In genomic region chr15:75597667-75598341, GRCh38 we compare ENCODE assay signal across 9 cellular contexts. TPM values are rescaled to one million over a fixed set of nuclear protein-coding genes. Genes with fewer than 3 reads are reported as not detected.
A peak's percentile ranks its signal among the peaks of the same experiment; 100 is the strongest.
DNase-seq lines count a peak whose midpoint lies in the region; ATAC-seq, FAIRE-seq and TF ChIP-seq lines count a peak whose summit lies in the region.
"Had no signal": no experiment of that assay in that cellular context is flagged by ENCODE, and none has a peak within 500 bp of the region (broad histone marks: within the 10 kb centered on the region; RNA-seq: fewer than 3 reads in every experiment).

No MANE protein-coding gene starts in this region.

- no peak for FAIRE-seq in GM12878 (lab: Jason Lieb, UNC)

- no peaks in the 10 kb centered on the region for H3K9me3 ChIP-seq in OCI-LY1 (ENCODE audit: low read length)
- H3K9me3 ChIP-seq in GM12878 (replicated peaks; ENCODE audit: control insufficient read depth, insufficient read depth, low read length) = no peaks in the 10 kb centered on the region
- no peaks in the 10 kb centered on the region for H3K9me3 ChIP-seq in mucosa of stomach (ENCODE audit: control insufficient read depth, low read length)

- intact Hi-C loops in GM12878 (cut with micrococcal nuclease; ENCODE audit: unreplicated experiment) = no loop called here

- H3K9ac ChIP-seq in OCI-LY1 (ENCODE audit: low read length) (no peak overlapping the region), GM12878 (ENCODE audit: control insufficient read depth, insufficient read depth, low read length) (no peak overlapping the region), mucosa of stomach (ENCODE audit: low read length) (peak overlapping the region; percentile 42)

- TF ChIP-seq RAD21 in GM12878 (IDR thresholded peaks at IDR 0.05; ENCODE audit: insufficient read depth, low read depth, low read length) = peak; percentile 28; the same call in 1 of the 2 replicates

- SMC1A ChIA-PET in GM12878 (lab: Charles Lee; ENCODE audit: uncharacterized antibody, unreplicated experiment) = interaction anchor here (0.7 to 1.8 kb wide), 5 partner anchors 12 to 144 kb away, joined by 3 to 4 read pairs (median 3); partner anchors contain the start of genes IMP3 and SNUPN

- in situ Hi-C loops in GM12878 (cut with MboI) = no loop called here

- 77% methylated on average over 3 of the region's 3 CpGs for WGBS in GM12878 (ENCODE audit: insufficient coverage, insufficient replicate concordance, low lambda C conversion rate, missing lambda C conversion rate)

- H3K27me3 ChIP-seq in OCI-LY1 (ENCODE audit: insufficient read depth, low read length) = no peaks in the 10 kb centered on the region
- no peaks in the 10 kb centered on the region for H3K27me3 ChIP-seq in GM12878 (replicated peaks in 1 of 2; ENCODE audit: control insufficient read depth in 2 of 2, insufficient read depth in 2 of 2, low read length in 1 of 2)
- no peaks in the 10 kb centered on the region for H3K27me3 ChIP-seq in mucosa of stomach (ENCODE audit: control insufficient read depth, insufficient read depth, low read length)

- H3K36me3 ChIP-seq in OCI-LY1 (ENCODE audit: insufficient read depth, low read length) (peaks cover 48% of the 10 kb centered on the region), GM12878 (ENCODE audit: control insufficient read depth in 2 of 2, insufficient read depth in 2 of 2, low read length in 1 of 2) (peaks cover 4 to 20% of the 10 kb centered on the region in 2 experiments; a peak in 3 of 4 replicates), mucosa of stomach (ENCODE audit: control insufficient read depth, insufficient read depth, low read length) (no peaks in the 10 kb centered on the region)

- peak; percentile 24 for DNase-seq in GF-D8 (lab: John Stamatoyannopoulos, UW)
- DNase-seq in GM12878 (ENCODE audit: low read depth, low spot score) = no peak
- no peak for DNase-seq in KG1 (lab: John Stamatoyannopoulos, UW)
- DNase-seq in NCI-H345 treated with DMSO at 0.1 percent for 48 hours (lab: John Stamatoyannopoulos, UW; ENCODE audit: unreplicated experiment) = no peak
- DNase-seq in nucleus accumbens (lab: John Stamatoyannopoulos, UW) = no peak

- TSS peak; percentile 38 for BruUV-seq in GM12878 (replicated peaks; lab: Mats Ljungman, UMichigan)

- TF ChIP-seq POLR2A in GM12878 (IDR thresholded peaks at IDR 0.05; ENCODE audit: low read depth, low read length) = no peak

- peak; percentile 62 for TF ChIP-seq CTCF in OCI-LY1 (IDR thresholded peaks at IDR 0.05; ENCODE audit: low read length)
- peak; percentile 14 to 39 (median 37); a peak in 5 of 6 replicates for TF ChIP-seq CTCF in GM12878 (IDR thresholded peaks at IDR 0.05 in 2 of 3, conservative IDR thresholded peaks at IDR 0.05 in 1 of 3; ENCODE audit: control insufficient read depth in 2 of 3, extremely low read depth in 1 of 3, insufficient read depth in 1 of 3, low read depth in 3 of 3, low read length in 3 of 3)

- H3K4me2 ChIP-seq in OCI-LY1 (ENCODE audit: low read length) = no peak overlapping the region
- no peak overlapping the region for H3K4me2 ChIP-seq in GM12878 (ENCODE audit: control insufficient read depth, insufficient read depth)

- H3K79me2 ChIP-seq in OCI-LY1 (ENCODE audit: insufficient read depth, low read length) (no peaks in the 10 kb centered on the region), GM12878 (ENCODE audit: control insufficient read depth, insufficient read depth, low read length) (no peaks in the 10 kb centered on the region)

- TF ChIP-seq EP300 in GM12878 (IDR thresholded peaks at IDR 0.05; ENCODE audit: borderline replicate concordance in 1 of 2, control insufficient read depth in 1 of 2, low read depth in 2 of 2, low read length in 2 of 2) = no peak

- H3K4me3 ChIP-seq in OCI-LY1 (ENCODE audit: low read depth, low read length, poor library complexity, severe bottlenecking) (no peak overlapping the region), GM12878 (no peak overlapping the region), mucosa of stomach (ENCODE audit: low read length) (no peak overlapping the region)

- no peaks in the 10 kb centered on the region for H3F3A ChIP-seq in OCI-LY1 (ENCODE audit: insufficient read depth, low read length)

- H4K20me1 ChIP-seq in OCI-LY1 (ENCODE audit: insufficient read depth, low read length) (no peaks in the 10 kb centered on the region), GM12878 (ENCODE audit: control insufficient read depth, insufficient read depth) (no peaks in the 10 kb centered on the region)

- no peaks in the 10 kb centered on the region for H3K9me2 ChIP-seq in OCI-LY1 (ENCODE audit: low read depth, low read length)

- RAD21 ChIA-PET in GM12878 (lab: Charles Lee; ENCODE audit: unreplicated experiment) = interaction anchor here (1.1 to 1.4 kb wide), 2 partner anchors 42 to 146 kb away, joined by 3 to 4 read pairs; partner anchors contain the start of genes IMP3 and SIN3A

- ATAC-seq in GM12878 (no peak), esophagus mucosa (no peak)

- H3K4me1 ChIP-seq in OCI-LY1 (ENCODE audit: insufficient read depth, low read length, severe bottlenecking) = no peaks in the 10 kb centered on the region
- H3K4me1 ChIP-seq in GM12878 (ENCODE audit: control insufficient read depth, insufficient read depth, low read length) = no peaks in the 10 kb centered on the region
- H3K4me1 ChIP-seq in mucosa of stomach (ENCODE audit: control insufficient read depth, insufficient read depth, low read length) = peaks cover 25% of the 10 kb centered on the region

- CTCF ChIA-PET in GM12878 (lab: Yijun Ruan, JAX) = interaction anchor here (0.6 to 1.5 kb wide), 5 partner anchors 23 to 1724 kb away, joined by 3 to 6 read pairs (median 3); partner anchors contain the start of gene MAN2C1

- H3K27ac ChIP-seq in OCI-LY1 (ENCODE audit: low read depth, low read length, poor library complexity, severe bottlenecking) (no peak overlapping the region), GM12878 (ENCODE audit: control insufficient read depth, insufficient read depth) (no peak overlapping the region)
- H3K27ac ChIP-seq: epithelial cell of prostate had no signal

- POLR2A ChIA-PET in GM12878 (lab: Charles Lee) = interaction anchor here (0.5 kb wide), 1 partner anchor 20 kb away, joined by 3 read pairs; no protein-coding TSS in a partner anchor

- no peak overlapping the region for H2AFZ ChIP-seq in OCI-LY1 (ENCODE audit: low read length)
- no peak overlapping the region for H2AFZ ChIP-seq in GM12878 (ENCODE audit: control insufficient read depth, low read depth, low read length)

RNA-seq across cellular contexts. Expression of gene PTPN9, which starts 18.7 kb away (rescaled TPM):
- 15.1 and 16.9 TPM in 2 replicates for total RNA-seq in GM12878 (2013; cell fraction: nucleolus; rRNA removed)
- total RNA-seq in GM12878 (2014; rRNA removed) = 18.2 and 19.5 TPM in 2 replicates
- 17.3 and 17.9 TPM in 2 replicates for total RNA-seq in GM12878 (2014; rRNA removed; fragmentation: Illumina TruSeq; extraction: Trizol)
- 25.2 and 29.1 TPM in 2 replicates for total RNA-seq in GM12878 (2021)
- polyA plus RNA-seq in GM12878 (2011; ENCODE audit: low read depth) = 9.3 TPM
- polyA plus RNA-seq in GM12878 (2011; rRNA removed) = 21.9 and 25.7 TPM in 2 replicates
- 24.2 and 28.7 TPM in 2 replicates for polyA plus RNA-seq in GM12878 (2011; cell fraction: cytosol; rRNA removed)
- 12.0 and 13.2 TPM in 2 replicates for polyA plus RNA-seq in GM12878 (2011; cell fraction: nucleus; rRNA removed)
- 12.9 and 13.2 TPM in 2 replicates for polyA plus RNA-seq in GM12878 (2012)
- 25.5 and 30.2 TPM in 2 replicates for polyA plus RNA-seq in GM12878 (2014; fragmentation: Illumina TruSeq; extraction: Trizol)
- 1 to 10 TPM; 7.8 to 8.9 TPM for polyA plus RNA-seq in GM12878 (2014; fragmentation: Nextera tagmentation; extraction: Ambion mirVana)
- polyA plus RNA-seq in GM12878 (2014; rRNA removed) = 19.4 and 24.3 TPM in 2 replicates
- polyA plus RNA-seq in GM12878 (2016; fragmentation: Nextera tagmentation; extraction: Ambion mirVana) = 10 to 100 TPM; 11.7 to 18.7 TPM
- polyA minus RNA-seq in GM12878 (2011; rRNA and poly(A)+ RNA removed) = 27.9 and 33.5 TPM in 2 replicates
- polyA minus RNA-seq in GM12878 (2011; cell fraction: cytosol; rRNA and poly(A)+ RNA removed) = 8.9 and 10.0 TPM in 2 replicates
- 7.4 and 7.7 TPM in 2 replicates for polyA minus RNA-seq in GM12878 (2011; cell fraction: nucleus; rRNA and poly(A)+ RNA removed)
- total RNA-seq in esophagus mucosa = 13.6 TPM

RNA-seq across cellular contexts. Expression of gene SNUPN, which starts 27.7 kb away (rescaled TPM):
- 21.9 and 23.6 TPM in 2 replicates for total RNA-seq in GM12878 (2013; cell fraction: nucleolus; rRNA removed)
- total RNA-seq in GM12878 (2014; rRNA removed) = 19.0 and 25.4 TPM in 2 replicates
- 24.6 and 25.0 TPM in 2 replicates for total RNA-seq in GM12878 (2014; rRNA removed; fragmentation: Illumina TruSeq; extraction: Trizol)
- total RNA-seq in GM12878 (2021) = 22.9 and 24.6 TPM in 2 replicates
- polyA plus RNA-seq in GM12878 (2011; ENCODE audit: low read depth) = 17.4 TPM
- 34.1 and 38.0 TPM in 2 replicates for polyA plus RNA-seq in GM12878 (2011; rRNA removed)
- polyA plus RNA-seq in GM12878 (2011; cell fraction: cytosol; rRNA removed) = 25.6 and 26.9 TPM in 2 replicates
- polyA plus RNA-seq in GM12878 (2011; cell fraction: nucleus; rRNA removed) = 21.2 and 24.6 TPM in 2 replicates
- polyA plus RNA-seq in GM12878 (2012) = 19.9 and 24.3 TPM in 2 replicates
- 30.2 and 30.9 TPM in 2 replicates for polyA plus RNA-seq in GM12878 (2014; fragmentation: Illumina TruSeq; extraction: Trizol)
- polyA plus RNA-seq in GM12878 (2014; fragmentation: Nextera tagmentation; extraction: Ambion mirVana) = 10 to 100 TPM; 47.3 to 50.3 TPM
- polyA plus RNA-seq in GM12878 (2014; rRNA removed) = 21.8 and 22.6 TPM in 2 replicates
- polyA plus RNA-seq in GM12878 (2016; fragmentation: Nextera tagmentation; extraction: Ambion mirVana) = 10 to 100 TPM; 41.9 to 48.9 TPM
- 21.1 and 25.5 TPM in 2 replicates for polyA minus RNA-seq in GM12878 (2011; rRNA and poly(A)+ RNA removed)
- polyA minus RNA-seq in GM12878 (2011; cell fraction: cytosol; rRNA and poly(A)+ RNA removed) = 6.5 and 9.5 TPM in 2 replicates
- 8.0 and 11.0 TPM in 2 replicates for polyA minus RNA-seq in GM12878 (2011; cell fraction: nucleus; rRNA and poly(A)+ RNA removed)
- total RNA-seq in esophagus mucosa = 12.1 TPM

RNA-seq across cellular contexts. Expression of gene IMP3, which starts 42.2 kb away (rescaled TPM):
- 50.0 and 72.4 TPM in 2 replicates for total RNA-seq in GM12878 (2013; cell fraction: nucleolus; rRNA removed)
- total RNA-seq in GM12878 (2014; rRNA removed) (123 and 124 TPM in 2 replicates), GM12878 (2014; rRNA removed; fragmentation: Illumina TruSeq; extraction: Trizol) (47.4 and 53.0 TPM in 2 replicates), GM12878 (2021) (88.3 and 96.2 TPM in 2 replicates), esophagus mucosa (68.1 TPM)
- polyA plus RNA-seq in GM12878 (2011; ENCODE audit: low read depth) = 29.3 TPM
- polyA plus RNA-seq in GM12878 (2011; rRNA removed) (66.6 and 74.2 TPM in 2 replicates), GM12878 (2014; fragmentation: Illumina TruSeq; extraction: Trizol) (35.1 and 36.9 TPM in 2 replicates), GM12878 (2014; fragmentation: Nextera tagmentation; extraction: Ambion mirVana) (10 to 100 TPM; 13.3 to 34.9 TPM), GM12878 (2014; rRNA removed) (115 and 123 TPM in 2 replicates), GM12878 (2016; fragmentation: Nextera tagmentation; extraction: Ambion mirVana) (100 to 1,000 TPM; 204 to 208 TPM)
- 102 and 121 TPM in 2 replicates for polyA plus RNA-seq in GM12878 (2011; cell fraction: cytosol; rRNA removed)
- 71.5 and 89.8 TPM in 2 replicates for polyA plus RNA-seq in GM12878 (2011; cell fraction: nucleus; rRNA removed)
- polyA plus RNA-seq in GM12878 (2012) = 62.8 and 64.4 TPM in 2 replicates
- polyA minus RNA-seq in GM12878 (2011; rRNA and poly(A)+ RNA removed) = 16.2 and 18.3 TPM in 2 replicates
- 21.6 and 28.9 TPM in 2 replicates for polyA minus RNA-seq in GM12878 (2011; cell fraction: cytosol; rRNA and poly(A)+ RNA removed)
- polyA minus RNA-seq in GM12878 (2011; cell fraction: nucleus; rRNA and poly(A)+ RNA removed) = 30.7 and 54.2 TPM in 2 replicates

RNA-seq across cellular contexts. Expression of gene SNX33, which starts 49.9 kb away (rescaled TPM):
- total RNA-seq in GM12878 (2013; cell fraction: nucleolus; rRNA removed) = 4.5 and 4.6 TPM in 2 replicates
- total RNA-seq in GM12878 (2014; rRNA removed) (0.45 and 0.76 TPM in 2 replicates), GM12878 (2014; rRNA removed; fragmentation: Illumina TruSeq; extraction: Trizol) (0.18 and 0.40 TPM in 2 replicates), GM12878 (2021) (0.85 and 1.1 TPM in 2 replicates), esophagus mucosa (24.7 TPM)
- polyA plus RNA-seq in GM12878 (2011; ENCODE audit: low read depth) = 0.25 TPM
- polyA plus RNA-seq in GM12878 (2011; rRNA removed) (1.1 and 1.9 TPM in 2 replicates), GM12878 (2014; fragmentation: Illumina TruSeq; extraction: Trizol) (0.40 and 0.59 TPM in 2 replicates), GM12878 (2014; fragmentation: Nextera tagmentation; extraction: Ambion mirVana) (under 1 TPM; 0.13 to 0.14 TPM), GM12878 (2014; rRNA removed) (0.71 and 0.83 TPM in 2 replicates), GM12878 (2016; fragmentation: Nextera tagmentation; extraction: Ambion mirVana) (under 1 TPM; 0.51 to 0.78 TPM)
- polyA plus RNA-seq in GM12878 (2011; cell fraction: cytosol; rRNA removed) = 2.1 and 2.3 TPM in 2 replicates
- polyA plus RNA-seq in GM12878 (2011; cell fraction: nucleus; rRNA removed) = 4.0 and 5.1 TPM in 2 replicates
- 0.91 and 0.95 TPM in 2 replicates for polyA plus RNA-seq in GM12878 (2012)
- 3.7 and 6.0 TPM in 2 replicates for polyA minus RNA-seq in GM12878 (2011; rRNA and poly(A)+ RNA removed)
- polyA minus RNA-seq in GM12878 (2011; cell fraction: cytosol; rRNA and poly(A)+ RNA removed) = 1.6 TPM in 2 replicates
- 2.7 and 4.2 TPM in 2 replicates for polyA minus RNA-seq in GM12878 (2011; cell fraction: nucleus; rRNA and poly(A)+ RNA removed)
